ENCODE assay signal across 11 cellular contexts in the genomic region with DNA sequence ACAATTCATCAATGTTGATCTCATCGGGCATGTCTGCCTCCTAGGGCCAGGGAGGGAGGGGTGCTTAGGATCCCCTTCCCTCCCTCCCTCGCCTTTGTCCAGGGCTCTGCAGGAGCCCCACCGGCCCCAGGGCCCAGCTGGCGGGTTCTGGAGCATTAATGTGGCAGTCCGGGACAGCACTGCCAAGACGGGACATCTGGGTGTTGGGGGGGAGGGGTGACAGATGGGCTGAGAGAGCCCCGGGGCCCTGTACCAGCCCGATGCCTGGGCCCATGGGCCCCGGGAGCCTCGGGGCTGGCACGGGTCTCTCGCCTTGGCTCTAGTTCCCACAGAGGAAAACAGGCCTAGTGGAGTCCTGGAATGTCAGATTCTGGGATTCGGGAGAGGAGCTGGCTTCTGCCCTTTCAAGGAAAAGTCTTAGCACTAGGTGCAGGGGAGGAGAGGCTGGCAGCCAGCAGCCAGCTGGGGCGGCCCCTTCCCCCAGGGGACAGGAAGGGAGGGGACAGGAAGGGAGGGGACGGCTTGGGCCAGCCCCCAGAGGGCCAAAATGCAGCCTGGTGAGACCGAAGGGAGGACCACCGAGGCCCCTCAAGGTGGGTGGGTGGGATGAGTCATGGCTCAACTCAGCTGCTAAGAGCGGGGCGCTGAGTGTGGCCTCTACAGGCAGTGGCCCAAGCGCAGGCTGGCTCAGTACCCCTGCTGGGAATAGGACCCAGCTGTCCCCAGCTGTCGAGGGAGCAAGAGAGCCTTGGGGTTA. TPM values are rescaled to one million over a fixed set of nuclear protein-coding genes. Genes with fewer than 3 reads are reported as not detected.
DNase-seq lines count a peak whose midpoint lies in the region; ATAC-seq, FAIRE-seq and TF ChIP-seq lines count a peak whose summit lies in the region.
"Had no signal": no experiment of that assay in that cellular context is flagged by ENCODE, and none has a peak within 500 bp of the region (broad histone marks: within the 10 kb centered on the region; RNA-seq: fewer than 3 reads in every experiment).

No MANE protein-coding gene starts in this region.

- H3K27ac ChIP-seq in duodenal mucosa (ENCODE audit: low read depth, low read length): peak overlapping the region; percentile 77
- peak overlapping the region; percentile 30 to 68 (median 60) for H3K27ac ChIP-seq in thyroid gland

- ATAC-seq in mucosa of descending colon (peak; percentile 4), HG03354 (IDR thresholded peaks at IDR 0.05; ENCODE audit: poor library complexity, severe bottlenecking, unreplicated experiment) (no peak), HG03196 (IDR thresholded peaks at IDR 0.05; ENCODE audit: unreplicated experiment) (no peak)

- peak overlapping the region in 1 of 2 donors; percentile 50 for H3K9ac ChIP-seq in duodenal mucosa (ENCODE audit: low read depth in 1 of 2, low read length in 2 of 2)

- no peak for TF ChIP-seq CTCF in mucosa of descending colon (IDR thresholded peaks at IDR 0.05)
- no peak for TF ChIP-seq CTCF in thyroid gland (IDR thresholded peaks at IDR 0.05)

- no peak for FAIRE-seq in HTR-8/SVneo (lab: Jason Lieb, UNC)

- WGBS in thyroid gland, 2 donors: 67 to 73% methylated on average over 17 to 20 of the region's 21 CpGs

- no peaks in the 10 kb centered on the region for H3K36me3 ChIP-seq in duodenal mucosa (ENCODE audit: control insufficient read depth in 1 of 2, insufficient read depth in 2 of 2, low read length in 2 of 2)
- no peaks in the 10 kb centered on the region for H3K36me3 ChIP-seq in mucosa of descending colon (ENCODE audit: low read depth)
- H3K36me3 ChIP-seq in thyroid gland: no peaks in the 10 kb centered on the region

- H3K9me3 ChIP-seq in duodenal mucosa (ENCODE audit: control insufficient read depth in 1 of 2, low read length in 2 of 2) (no peaks in the 10 kb centered on the region), mucosa of descending colon (no peaks in the 10 kb centered on the region), thyroid gland (no peaks in the 10 kb centered on the region)

- H3K4me3 ChIP-seq in duodenal mucosa (ENCODE audit: low read depth in 1 of 2, low read length in 2 of 2): peak overlapping the region in 1 of 2 donors; percentile 34
- H3K4me3 ChIP-seq in mucosa of descending colon: no peak overlapping the region
- H3K4me3 ChIP-seq in thyroid gland (replicated peaks in 1 of 3): no peak overlapping the region

- peaks cover 18 to 30% of the 10 kb centered on the region in 2 donors for H3K4me1 ChIP-seq in duodenal mucosa (ENCODE audit: control insufficient read depth in 1 of 2, insufficient read depth in 2 of 2, low read length in 2 of 2)
- peaks cover 27% of the 10 kb centered on the region for H3K4me1 ChIP-seq in mucosa of descending colon (ENCODE audit: low read depth)
- H3K4me1 ChIP-seq in thyroid gland: peaks cover 0 to 19% of the 10 kb centered on the region in 2 donors

- DNase-seq in NCI-H446 (lab: John Stamatoyannopoulos, UW) (peak; percentile 67 to 96), mucosa of descending colon (peak in 1 of 3 donors; percentile 58), thyroid gland (no peak), SHP77 treated with DMSO at 0.1 percent for 48 hours (lab: John Stamatoyannopoulos, UW) (no peak), HTR-8/SVneo (ENCODE audit: insufficient read length, low spot score) (no peak)
- DNase-seq: activated CD4-positive, CD25-positive, alpha-beta regulatory T cell; kidney glomerular epithelial cell had no signal

- intact Hi-C loops in mucosa of descending colon (cut with DNase I, micrococcal nuclease): no loop called here
- intact Hi-C loops in thyroid gland (cut with DNase I): no loop called here

- H3K27me3 ChIP-seq in duodenal mucosa (ENCODE audit: control insufficient read depth in 1 of 2, insufficient read depth in 2 of 2, low read length in 2 of 2) (peaks cover 0 to 7% of the 10 kb centered on the region in 2 donors), thyroid gland (no peaks in the 10 kb centered on the region)

- TF ChIP-seq POLR2A in thyroid gland (IDR thresholded peaks at IDR 0.05): no peak

RNA-seq across cellular contexts. Expression of gene PPP1R14A, which starts 3.1 kb away (rescaled TPM):
- total RNA-seq in mucosa of descending colon: 100 to 1,000 TPM in 1 of 3 donors, 10 to 100 TPM in 1, 1 to 10 TPM in 1; 9.0 to 186 (median 19.9) TPM
- total RNA-seq in thyroid gland: 10 to 100 TPM in 1 of 4 donors, 1 to 10 TPM in 3; 2.8 to 11.9 (median 4.3) TPM

RNA-seq across cellular contexts. Expression of gene SPINT2, which starts 11.3 kb away (rescaled TPM):
- total RNA-seq in mucosa of descending colon (100 to 1,000 TPM; 355 to 802 (median 787) TPM), thyroid gland (1,000 to 10,000 TPM in 1 of 4 donors, 100 to 1,000 TPM in 3; 424 to 1,529 (median 712) TPM)

RNA-seq across cellular contexts. Expression of gene DPF1, which starts 29.1 kb away (rescaled TPM):
- total RNA-seq in mucosa of descending colon (under 1 TPM in 1 of 3 donors, not detected in 2; 0.22 TPM), thyroid gland (not detected)
- total RNA-seq: bronchial epithelial cell had no signal

RNA-seq across cellular contexts. Expression of gene C19orf33, which starts 50.9 kb away (rescaled TPM):
- 100 to 1,000 TPM in 2 of 3 donors, 10 to 100 TPM in 1; 82.5 to 310 (median 235) TPM for total RNA-seq in mucosa of descending colon
- 10 to 100 TPM in 3 of 4 donors, not detected in 1; 16.2 to 26.3 (median 17.2) TPM for total RNA-seq in thyroid gland

Comparison
In these comparisons a context has a peak if more than half of its experiments do, and no peak if none do; other contexts are left out.
1. DNase-seq: peak in NCI-H446 (2 of 2); none in thyroid gland (0 of 2), SHP77 treated with DMSO at 0.1 percent for 48 hours (single experiment) and HTR-8/SVneo (single experiment).